ENCODE assay signal across 1 cellular context in the genomic region with DNA sequence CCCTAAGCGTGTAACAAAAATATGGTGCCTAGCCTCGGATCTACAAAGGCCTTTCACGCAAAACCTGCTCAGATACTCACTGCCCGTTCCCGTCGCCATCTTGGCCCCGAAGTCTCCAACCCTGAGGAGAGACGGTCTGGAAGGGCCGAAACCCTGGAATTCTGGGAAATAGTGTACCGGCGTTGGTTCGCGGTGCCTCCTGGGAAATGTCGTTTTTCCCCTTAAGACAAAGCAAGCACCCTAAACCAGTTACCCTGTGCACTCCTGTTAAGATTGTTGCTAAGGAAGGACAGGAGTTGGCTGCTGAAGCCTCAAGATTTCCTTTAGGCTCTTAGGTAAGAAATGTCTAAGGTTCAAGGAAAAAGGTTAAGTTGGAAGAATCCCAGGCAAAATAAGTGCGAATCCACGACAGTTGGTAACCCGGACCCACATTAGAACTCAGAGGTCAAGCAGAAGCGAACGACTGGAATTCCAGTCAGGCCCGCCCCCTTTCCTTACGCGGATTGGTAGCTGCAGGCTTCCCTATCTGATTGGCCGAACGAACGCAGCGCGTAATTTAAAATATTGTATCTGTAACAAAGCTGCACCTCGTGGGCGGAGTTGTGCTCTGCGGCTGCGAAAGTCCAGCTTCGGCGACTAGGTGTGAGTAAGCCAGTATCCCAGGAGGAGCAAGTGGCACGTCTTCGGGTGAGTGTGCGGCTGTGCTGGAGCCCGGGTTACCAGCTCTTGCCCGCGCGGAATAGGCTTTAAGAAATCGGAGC.
TF ChIP-seq lines count a peak whose summit lies in the region.

A gene with protein sequence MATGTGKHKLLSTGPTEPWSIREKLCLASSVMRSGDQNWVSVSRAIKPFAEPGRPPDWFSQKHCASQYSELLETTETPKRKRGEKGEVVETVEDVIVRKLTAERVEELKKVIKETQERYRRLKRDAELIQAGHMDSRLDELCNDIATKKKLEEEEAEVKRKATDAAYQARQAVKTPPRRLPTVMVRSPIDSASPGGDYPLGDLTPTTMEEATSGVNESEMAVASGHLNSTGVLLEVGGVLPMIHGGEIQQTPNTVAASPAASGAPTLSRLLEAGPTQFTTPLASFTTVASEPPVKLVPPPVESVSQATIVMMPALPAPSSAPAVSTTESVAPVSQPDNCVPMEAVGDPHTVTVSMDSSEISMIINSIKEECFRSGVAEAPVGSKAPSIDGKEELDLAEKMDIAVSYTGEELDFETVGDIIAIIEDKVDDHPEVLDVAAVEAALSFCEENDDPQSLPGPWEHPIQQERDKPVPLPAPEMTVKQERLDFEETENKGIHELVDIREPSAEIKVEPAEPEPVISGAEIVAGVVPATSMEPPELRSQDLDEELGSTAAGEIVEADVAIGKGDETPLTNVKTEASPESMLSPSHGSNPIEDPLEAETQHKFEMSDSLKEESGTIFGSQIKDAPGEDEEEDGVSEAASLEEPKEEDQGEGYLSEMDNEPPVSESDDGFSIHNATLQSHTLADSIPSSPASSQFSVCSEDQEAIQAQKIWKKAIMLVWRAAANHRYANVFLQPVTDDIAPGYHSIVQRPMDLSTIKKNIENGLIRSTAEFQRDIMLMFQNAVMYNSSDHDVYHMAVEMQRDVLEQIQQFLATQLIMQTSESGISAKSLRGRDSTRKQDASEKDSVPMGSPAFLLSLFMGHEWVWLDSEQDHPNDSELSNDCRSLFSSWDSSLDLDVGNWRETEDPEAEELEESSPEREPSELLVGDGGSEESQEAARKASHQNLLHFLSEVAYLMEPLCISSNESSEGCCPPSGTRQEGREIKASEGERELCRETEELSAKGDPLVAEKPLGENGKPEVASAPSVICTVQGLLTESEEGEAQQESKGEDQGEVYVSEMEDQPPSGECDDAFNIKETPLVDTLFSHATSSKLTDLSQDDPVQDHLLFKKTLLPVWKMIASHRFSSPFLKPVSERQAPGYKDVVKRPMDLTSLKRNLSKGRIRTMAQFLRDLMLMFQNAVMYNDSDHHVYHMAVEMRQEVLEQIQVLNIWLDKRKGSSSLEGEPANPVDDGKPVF (minus strand): TSS at position 115 of the 761 bp plus-strand sequence. CDS start 16 bp downstream, at position 99.
KIF20A (plus strand) TSS at position 597 of the 761 bp plus-strand sequence. CDS start 569 bp downstream, outside the sequence.

TF ChIP-seq in K562, 482 proteins besides CTCF, POLR2A, EP300 and RAD21 (continued from another document and continues in another):
- TF ChIP-seq, protein P1, sequence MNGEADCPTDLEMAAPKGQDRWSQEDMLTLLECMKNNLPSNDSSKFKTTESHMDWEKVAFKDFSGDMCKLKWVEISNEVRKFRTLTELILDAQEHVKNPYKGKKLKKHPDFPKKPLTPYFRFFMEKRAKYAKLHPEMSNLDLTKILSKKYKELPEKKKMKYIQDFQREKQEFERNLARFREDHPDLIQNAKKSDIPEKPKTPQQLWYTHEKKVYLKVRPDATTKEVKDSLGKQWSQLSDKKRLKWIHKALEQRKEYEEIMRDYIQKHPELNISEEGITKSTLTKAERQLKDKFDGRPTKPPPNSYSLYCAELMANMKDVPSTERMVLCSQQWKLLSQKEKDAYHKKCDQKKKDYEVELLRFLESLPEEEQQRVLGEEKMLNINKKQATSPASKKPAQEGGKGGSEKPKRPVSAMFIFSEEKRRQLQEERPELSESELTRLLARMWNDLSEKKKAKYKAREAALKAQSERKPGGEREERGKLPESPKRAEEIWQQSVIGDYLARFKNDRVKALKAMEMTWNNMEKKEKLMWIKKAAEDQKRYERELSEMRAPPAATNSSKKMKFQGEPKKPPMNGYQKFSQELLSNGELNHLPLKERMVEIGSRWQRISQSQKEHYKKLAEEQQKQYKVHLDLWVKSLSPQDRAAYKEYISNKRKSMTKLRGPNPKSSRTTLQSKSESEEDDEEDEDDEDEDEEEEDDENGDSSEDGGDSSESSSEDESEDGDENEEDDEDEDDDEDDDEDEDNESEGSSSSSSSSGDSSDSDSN (IDR thresholded peaks at IDR 0.05; ENCODE audit: borderline replicate concordance in 1 of 2, low read depth in 2 of 2, low read length in 2 of 2): peak in 1 of 2 experiments; percentile 61; a peak in 1 of 4 replicates
- TF ChIP-seq, protein P2, sequence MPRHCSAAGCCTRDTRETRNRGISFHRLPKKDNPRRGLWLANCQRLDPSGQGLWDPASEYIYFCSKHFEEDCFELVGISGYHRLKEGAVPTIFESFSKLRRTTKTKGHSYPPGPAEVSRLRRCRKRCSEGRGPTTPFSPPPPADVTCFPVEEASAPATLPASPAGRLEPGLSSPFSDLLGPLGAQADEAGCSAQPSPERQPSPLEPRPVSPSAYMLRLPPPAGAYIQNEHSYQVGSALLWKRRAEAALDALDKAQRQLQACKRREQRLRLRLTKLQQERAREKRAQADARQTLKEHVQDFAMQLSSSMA (CRISPR knock-in tag; IDR thresholded peaks at IDR 0.05): no peak
- TF ChIP-seq TEAD4 (IDR thresholded peaks at IDR 0.05; ENCODE audit: low read length) (peak; percentile 69), TEAD4 (CRISPR knock-in tag; IDR thresholded peaks at IDR 0.05; ENCODE audit: borderline replicate concordance) (no peak), HDAC3 (IDR thresholded peaks at IDR 0.05; ENCODE audit: borderline replicate concordance, partially characterized antibody) (no peak), SREBF2 (CRISPR knock-in tag; IDR thresholded peaks at IDR 0.05) (no peak), SMAD3 (CRISPR knock-in tag; conservative IDR thresholded peaks at IDR 0.05) (0 out of 2 replicates have a peak, but pooled peaks have one; percentile 22), CREM (IDR thresholded peaks at IDR 0.05; ENCODE audit: low read depth) (peak; percentile 80), KDM5B (IDR thresholded peaks at IDR 0.05; ENCODE audit: insufficient replicate concordance, low read depth, low read length) (peak; percentile 88), RFX5 (IDR thresholded peaks at IDR 0.05; ENCODE audit: low read depth, low read length) (no peak), MAFF (IDR thresholded peaks at IDR 0.05; ENCODE audit: low read length) (no peak), RBM22 (IDR thresholded peaks at IDR 0.05; ENCODE audit: low read depth, low read length, poor library complexity, severe bottlenecking) (no peak), SIN3A (IDR thresholded peaks at IDR 0.05; ENCODE audit: borderline replicate concordance in 2 of 2, control insufficient read depth in 1 of 2, low read depth in 2 of 2, low read length in 2 of 2) (peak; percentile 94 to 97), ZEB2 (IDR thresholded peaks at IDR 0.05) (0 out of 2 replicates have a peak, but pooled peaks have one; percentile 12), PML (IDR thresholded peaks at IDR 0.05; ENCODE audit: low read length) (peak; percentile 93), NRF1 (conservative IDR thresholded peaks at IDR 0.05 in 1 of 2, IDR thresholded peaks at IDR 0.05 in 1 of 2) (peak; percentile 59 to 66; a peak in 3 of 4 replicates), PURB (CRISPR knock-in tag; IDR thresholded peaks at IDR 0.05; ENCODE audit: low read depth) (no peak), U2AF1 (optimal IDR thresholded peaks at IDR 0.05; ENCODE audit: low read depth, low read length) (no peak), IFI16 (CRISPR knock-in tag; IDR thresholded peaks at IDR 0.05) (no peak), CC2D1A (IDR thresholded peaks at IDR 0.05) (peak; percentile 75; the same call in 1 of the 2 replicates), ZNF589 (CRISPR knock-in tag; IDR thresholded peaks at IDR 0.05; ENCODE audit: low read depth) (0 out of 2 replicates have a peak, but pooled peaks have one; percentile 35), KDM2B (CRISPR knock-in tag; IDR thresholded peaks at IDR 0.05) (no peak), MCM7 (IDR thresholded peaks at IDR 0.05) (no peak), HLTF (IDR thresholded peaks at IDR 0.05) (no peak), PPARD (CRISPR knock-in tag; IDR thresholded peaks at IDR 0.05) (no peak), CREBBP (IDR thresholded peaks at IDR 0.05; ENCODE audit: low read depth, low read length) (no peak), NFE2 (IDR thresholded peaks at IDR 0.05; ENCODE audit: low read depth) (no peak)
- TF ChIP-seq, protein P3, sequence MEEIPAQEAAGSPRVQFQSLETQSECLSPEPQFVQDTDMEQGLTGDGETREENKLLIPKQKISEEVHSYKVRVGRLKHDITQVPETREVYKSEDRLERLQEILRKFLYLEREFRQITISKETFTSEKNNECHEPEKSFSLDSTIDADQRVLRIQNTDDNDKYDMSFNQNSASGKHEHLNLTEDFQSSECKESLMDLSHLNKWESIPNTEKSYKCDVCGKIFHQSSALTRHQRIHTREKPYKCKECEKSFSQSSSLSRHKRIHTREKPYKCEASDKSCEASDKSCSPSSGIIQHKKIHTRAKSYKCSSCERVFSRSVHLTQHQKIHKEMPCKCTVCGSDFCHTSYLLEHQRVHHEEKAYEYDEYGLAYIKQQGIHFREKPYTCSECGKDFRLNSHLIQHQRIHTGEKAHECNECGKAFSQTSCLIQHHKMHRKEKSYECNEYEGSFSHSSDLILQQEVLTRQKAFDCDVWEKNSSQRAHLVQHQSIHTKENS (CRISPR knock-in tag; IDR thresholded peaks at IDR 0.05): no peak
- TF ChIP-seq, protein P4, sequence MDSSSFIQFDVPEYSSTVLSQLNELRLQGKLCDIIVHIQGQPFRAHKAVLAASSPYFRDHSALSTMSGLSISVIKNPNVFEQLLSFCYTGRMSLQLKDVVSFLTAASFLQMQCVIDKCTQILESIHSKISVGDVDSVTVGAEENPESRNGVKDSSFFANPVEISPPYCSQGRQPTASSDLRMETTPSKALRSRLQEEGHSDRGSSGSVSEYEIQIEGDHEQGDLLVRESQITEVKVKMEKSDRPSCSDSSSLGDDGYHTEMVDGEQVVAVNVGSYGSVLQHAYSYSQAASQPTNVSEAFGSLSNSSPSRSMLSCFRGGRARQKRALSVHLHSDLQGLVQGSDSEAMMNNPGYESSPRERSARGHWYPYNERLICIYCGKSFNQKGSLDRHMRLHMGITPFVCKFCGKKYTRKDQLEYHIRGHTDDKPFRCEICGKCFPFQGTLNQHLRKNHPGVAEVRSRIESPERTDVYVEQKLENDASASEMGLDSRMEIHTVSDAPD (CRISPR knock-in tag; IDR thresholded peaks at IDR 0.05): no peak
- TF ChIP-seq, protein P5, sequence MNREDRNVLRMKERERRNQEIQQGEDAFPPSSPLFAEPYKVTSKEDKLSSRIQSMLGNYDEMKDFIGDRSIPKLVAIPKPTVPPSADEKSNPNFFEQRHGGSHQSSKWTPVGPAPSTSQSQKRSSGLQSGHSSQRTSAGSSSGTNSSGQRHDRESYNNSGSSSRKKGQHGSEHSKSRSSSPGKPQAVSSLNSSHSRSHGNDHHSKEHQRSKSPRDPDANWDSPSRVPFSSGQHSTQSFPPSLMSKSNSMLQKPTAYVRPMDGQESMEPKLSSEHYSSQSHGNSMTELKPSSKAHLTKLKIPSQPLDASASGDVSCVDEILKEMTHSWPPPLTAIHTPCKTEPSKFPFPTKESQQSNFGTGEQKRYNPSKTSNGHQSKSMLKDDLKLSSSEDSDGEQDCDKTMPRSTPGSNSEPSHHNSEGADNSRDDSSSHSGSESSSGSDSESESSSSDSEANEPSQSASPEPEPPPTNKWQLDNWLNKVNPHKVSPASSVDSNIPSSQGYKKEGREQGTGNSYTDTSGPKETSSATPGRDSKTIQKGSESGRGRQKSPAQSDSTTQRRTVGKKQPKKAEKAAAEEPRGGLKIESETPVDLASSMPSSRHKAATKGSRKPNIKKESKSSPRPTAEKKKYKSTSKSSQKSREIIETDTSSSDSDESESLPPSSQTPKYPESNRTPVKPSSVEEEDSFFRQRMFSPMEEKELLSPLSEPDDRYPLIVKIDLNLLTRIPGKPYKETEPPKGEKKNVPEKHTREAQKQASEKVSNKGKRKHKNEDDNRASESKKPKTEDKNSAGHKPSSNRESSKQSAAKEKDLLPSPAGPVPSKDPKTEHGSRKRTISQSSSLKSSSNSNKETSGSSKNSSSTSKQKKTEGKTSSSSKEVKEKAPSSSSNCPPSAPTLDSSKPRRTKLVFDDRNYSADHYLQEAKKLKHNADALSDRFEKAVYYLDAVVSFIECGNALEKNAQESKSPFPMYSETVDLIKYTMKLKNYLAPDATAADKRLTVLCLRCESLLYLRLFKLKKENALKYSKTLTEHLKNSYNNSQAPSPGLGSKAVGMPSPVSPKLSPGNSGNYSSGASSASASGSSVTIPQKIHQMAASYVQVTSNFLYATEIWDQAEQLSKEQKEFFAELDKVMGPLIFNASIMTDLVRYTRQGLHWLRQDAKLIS (CRISPR knock-in tag; IDR thresholded peaks at IDR 0.05): no peak
- TF ChIP-seq, protein P6, sequence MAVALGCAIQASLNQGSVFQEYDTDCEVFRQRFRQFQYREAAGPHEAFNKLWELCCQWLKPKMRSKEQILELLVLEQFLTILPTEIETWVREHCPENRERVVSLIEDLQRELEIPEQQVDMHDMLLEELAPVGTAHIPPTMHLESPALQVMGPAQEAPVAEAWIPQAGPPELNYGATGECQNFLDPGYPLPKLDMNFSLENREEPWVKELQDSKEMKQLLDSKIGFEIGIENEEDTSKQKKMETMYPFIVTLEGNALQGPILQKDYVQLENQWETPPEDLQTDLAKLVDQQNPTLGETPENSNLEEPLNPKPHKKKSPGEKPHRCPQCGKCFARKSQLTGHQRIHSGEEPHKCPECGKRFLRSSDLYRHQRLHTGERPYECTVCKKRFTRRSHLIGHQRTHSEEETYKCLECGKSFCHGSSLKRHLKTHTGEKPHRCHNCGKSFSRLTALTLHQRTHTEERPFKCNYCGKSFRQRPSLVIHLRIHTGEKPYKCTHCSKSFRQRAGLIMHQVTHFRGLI (CRISPR knock-in tag; IDR thresholded peaks at IDR 0.05): no peak
- TF ChIP-seq, protein P7, sequence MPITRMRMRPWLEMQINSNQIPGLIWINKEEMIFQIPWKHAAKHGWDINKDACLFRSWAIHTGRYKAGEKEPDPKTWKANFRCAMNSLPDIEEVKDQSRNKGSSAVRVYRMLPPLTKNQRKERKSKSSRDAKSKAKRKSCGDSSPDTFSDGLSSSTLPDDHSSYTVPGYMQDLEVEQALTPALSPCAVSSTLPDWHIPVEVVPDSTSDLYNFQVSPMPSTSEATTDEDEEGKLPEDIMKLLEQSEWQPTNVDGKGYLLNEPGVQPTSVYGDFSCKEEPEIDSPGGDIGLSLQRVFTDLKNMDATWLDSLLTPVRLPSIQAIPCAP (CRISPR knock-in tag; IDR thresholded peaks at IDR 0.05; ENCODE audit: borderline replicate concordance): no peak
- TF ChIP-seq, protein P8, sequence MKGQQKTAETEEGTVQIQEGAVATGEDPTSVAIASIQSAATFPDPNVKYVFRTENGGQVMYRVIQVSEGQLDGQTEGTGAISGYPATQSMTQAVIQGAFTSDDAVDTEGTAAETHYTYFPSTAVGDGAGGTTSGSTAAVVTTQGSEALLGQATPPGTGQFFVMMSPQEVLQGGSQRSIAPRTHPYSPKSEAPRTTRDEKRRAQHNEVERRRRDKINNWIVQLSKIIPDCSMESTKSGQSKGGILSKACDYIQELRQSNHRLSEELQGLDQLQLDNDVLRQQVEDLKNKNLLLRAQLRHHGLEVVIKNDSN (CRISPR knock-in tag; IDR thresholded peaks at IDR 0.05): peak; percentile 51; the same call in 1 of the 2 replicates
- TF ChIP-seq, protein P9, sequence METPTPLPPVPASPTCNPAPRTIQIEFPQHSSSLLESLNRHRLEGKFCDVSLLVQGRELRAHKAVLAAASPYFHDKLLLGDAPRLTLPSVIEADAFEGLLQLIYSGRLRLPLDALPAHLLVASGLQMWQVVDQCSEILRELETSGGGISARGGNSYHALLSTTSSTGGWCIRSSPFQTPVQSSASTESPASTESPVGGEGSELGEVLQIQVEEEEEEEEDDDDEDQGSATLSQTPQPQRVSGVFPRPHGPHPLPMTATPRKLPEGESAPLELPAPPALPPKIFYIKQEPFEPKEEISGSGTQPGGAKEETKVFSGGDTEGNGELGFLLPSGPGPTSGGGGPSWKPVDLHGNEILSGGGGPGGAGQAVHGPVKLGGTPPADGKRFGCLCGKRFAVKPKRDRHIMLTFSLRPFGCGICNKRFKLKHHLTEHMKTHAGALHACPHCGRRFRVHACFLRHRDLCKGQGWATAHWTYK (CRISPR knock-in tag; IDR thresholded peaks at IDR 0.05): no peak
